In genomic region chrX:120264315-120264714, GRCh38 we compare ENCODE assay signal across 15 cellular contexts. TPM values are rescaled to one million over a fixed set of nuclear protein-coding genes. Genes with fewer than 3 reads are reported as not detected.
DNase-seq lines count a peak whose midpoint lies in the region; ATAC-seq and TF ChIP-seq lines count a peak whose summit lies in the region.
"Had no signal": no experiment of that assay in that cellular context is flagged by ENCODE, and none has a peak within 500 bp of the region (broad histone marks: within the 10 kb centered on the region; RNA-seq: fewer than 3 reads in every experiment).

No MANE protein-coding gene starts in this region.

- H3K9me3 Mint-ChIP-seq in CD14-positive monocyte, result peaks cover 0 to 6% (median 0%) of the 10 kb centered on the region in 7 donors
- H3K9me3 Mint-ChIP-seq in activated T-helper 2 cell treated with anti-CD3 and anti-CD28 coated beads, Interferon-gamma antibody, Interleukin-2, Interleukin-4, amounts not matched to agents 10 μg/mL and 5 μg/mL and 100 μg/mL, durations not matched to agents 14 hours and 24 hours and 36 hours, result no peaks in the 10 kb centered on the region

- no peak overlapping the region for H3K9ac ChIP-seq in BLaER1
- H3K9ac ChIP-seq: KMS-11 had no signal

- no peak for TF ChIP-seq CTCF in CD14-positive monocyte (IDR thresholded peaks at IDR 0.05)
- TF ChIP-seq CTCF in left lung (IDR thresholded peaks at IDR 0.05), result no peak

- H4K20me1 ChIP-seq in BLaER1, result no peaks in the 10 kb centered on the region

- H3K4me3 ChIP-seq in BLaER1, result no peak overlapping the region
- no peak overlapping the region for H3K4me3 ChIP-seq in left lung

- ATAC-seq in left lung, result peak; percentile 46
- ATAC-seq: Panc1 had no signal

- H3K4me1 Mint-ChIP-seq in CD14-positive monocyte, result peaks cover 55% of the 10 kb centered on the region
- H3K4me1 Mint-ChIP-seq in activated T-helper 2 cell treated with anti-CD3 and anti-CD28 coated beads, Interferon-gamma antibody, Interleukin-2, Interleukin-4, amounts not matched to agents 10 μg/mL and 5 μg/mL and 100 μg/mL, durations not matched to agents 14 hours and 24 hours and 36 hours (ENCODE audit: low read depth), result no peaks in the 10 kb centered on the region

- no peak overlapping the region for H3K4me3 Mint-ChIP-seq in CD14-positive monocyte
- H3K4me3 Mint-ChIP-seq in activated T-helper 2 cell treated with anti-CD3 and anti-CD28 coated beads, Interferon-gamma antibody, Interleukin-2, Interleukin-4, amounts not matched to agents 10 μg/mL and 5 μg/mL and 100 μg/mL, durations not matched to agents 14 hours and 24 hours and 36 hours (ENCODE audit: low read depth), result no peak overlapping the region

- peak overlapping the region; percentile 75; the same call in 1 of the 2 replicates for H3K4me2 ChIP-seq in BLaER1
- H3K4me2 ChIP-seq: KMS-11 had no signal

- H3K4me1 ChIP-seq in BLaER1 (peaks cover 42% of the 10 kb centered on the region), left lung (no peaks in the 10 kb centered on the region)

- peak overlapping the region in 5 of 7 donors; percentile 11 to 82 (median 60) for H3K27ac Mint-ChIP-seq in CD14-positive monocyte
- no peak overlapping the region for H3K27ac Mint-ChIP-seq in activated T-helper 2 cell treated with anti-CD3 and anti-CD28 coated beads, Interferon-gamma antibody, Interleukin-2, Interleukin-4, amounts not matched to agents 10 μg/mL and 5 μg/mL and 100 μg/mL, durations not matched to agents 14 hours and 24 hours and 36 hours

- H3K27me3 Mint-ChIP-seq in CD14-positive monocyte (ENCODE audit: low read depth in 3 of 3), result peaks cover 1 to 4% (median 1%) of the 10 kb centered on the region in 3 donors
- no peaks in the 10 kb centered on the region for H3K27me3 Mint-ChIP-seq in activated T-helper 2 cell treated with anti-CD3 and anti-CD28 coated beads, Interferon-gamma antibody, Interleukin-2, Interleukin-4, amounts not matched to agents 10 μg/mL and 5 μg/mL and 100 μg/mL, durations not matched to agents 14 hours and 24 hours and 36 hours (ENCODE audit: low read depth)

- intact Hi-C loops in CD14-positive monocyte (cut with micrococcal nuclease) (no loop called here), left lung (cut with DNase I) (no loop called here)
- intact Hi-C loops in activated T-helper 2 cell treated with anti-CD3 and anti-CD28 coated beads, Interferon-gamma antibody, Interleukin-2, Interleukin-4, amounts not matched to agents 10 μg/mL and 5 μg/mL and 100 μg/mL, durations not matched to agents 14 hours and 24 hours and 36 hours (cut with micrococcal nuclease), result no loop called here

- H3K27ac ChIP-seq in BLaER1 (no peak overlapping the region), left lung (no peak overlapping the region)
- H3K27ac ChIP-seq: C4-2B, KMS-11 had no signal

- H3K9me3 ChIP-seq in BLaER1 (no peaks in the 10 kb centered on the region), left lung (no peaks in the 10 kb centered on the region)

- H3K36me3 ChIP-seq in BLaER1, result no peaks in the 10 kb centered on the region
- no peaks in the 10 kb centered on the region for H3K36me3 ChIP-seq in left lung

- H3K27me3 ChIP-seq in BLaER1, result no peaks in the 10 kb centered on the region
- H3K27me3 ChIP-seq in left lung, result no peaks in the 10 kb centered on the region

- DNase-seq in CD14-positive monocyte (ENCODE audit: low spot score) (no peak), NOMO-1 treated with DMSO at 0.1 percent for 48 hours (lab: John Stamatoyannopoulos, UW; ENCODE audit: unreplicated experiment) (peak; percentile 40), left lung (no peak), kidney tubule cell (ENCODE audit: low spot score) (no peak)
- DNase-seq in activated effector memory CD4-positive, alpha-beta T cell treated with Interleukin-2 at 50 U/mL for 16 hours, result no peak
- DNase-seq in activated T-helper 2 cell treated with anti-CD3 and anti-CD28 coated beads, Interferon-gamma antibody, Interleukin-2, Interleukin-4, amounts not matched to agents 10 μg/mL and 5 μg/mL and 100 μg/mL, durations not matched to agents 14 hours and 24 hours and 36 hours (ENCODE audit: low spot score), result no peak
- DNase-seq: DMS79 treated with DMSO at 0.1 percent for 48 hours, NCI-H1105, NCI-H1694, NCI-H2081 treated with DMSO at 0.1 percent for 48 hours, NCI-H748 treated with DMSO at 0.1 percent for 48 hours had no signal

- no peaks in the 10 kb centered on the region for H3K36me3 Mint-ChIP-seq in CD14-positive monocyte
- no peaks in the 10 kb centered on the region for H3K36me3 Mint-ChIP-seq in activated T-helper 2 cell treated with anti-CD3 and anti-CD28 coated beads, Interferon-gamma antibody, Interleukin-2, Interleukin-4, amounts not matched to agents 10 μg/mL and 5 μg/mL and 100 μg/mL, durations not matched to agents 14 hours and 24 hours and 36 hours (ENCODE audit: low read depth)

RNA-seq across cellular contexts. Expression of gene ZBTB33, which starts 13.7 kb away (rescaled TPM):
- 10 to 100 TPM in 1 of 2 donors, 1 to 10 TPM in 1; 8.6 to 10.6 TPM for polyA plus RNA-seq in CD14-positive monocyte
- 10 to 100 TPM; 15.2 to 15.8 TPM for total RNA-seq in left lung
- 13.3 and 13.4 TPM in 2 replicates for total RNA-seq in activated T-helper 2 cell treated with anti-CD3 and anti-CD28 coated beads, Interferon-gamma antibody, Interleukin-2, Interleukin-4, amounts not matched to agents 10 μg/mL and 5 μg/mL and 100 μg/mL, durations not matched to agents 14 hours and 24 hours and 36 hours

RNA-seq across cellular contexts. Expression of gene TMEM255A, which starts 46.9 kb away (rescaled TPM):
- polyA plus RNA-seq in CD14-positive monocyte, result 1 to 10 TPM in 1 of 2 donors, under 1 TPM in 1; 0.10 to 1.2 TPM
- total RNA-seq in left lung, result 1 to 10 TPM; 1.0 to 1.8 TPM
- total RNA-seq in activated T-helper 2 cell treated with anti-CD3 and anti-CD28 coated beads, Interferon-gamma antibody, Interleukin-2, Interleukin-4, amounts not matched to agents 10 μg/mL and 5 μg/mL and 100 μg/mL, durations not matched to agents 14 hours and 24 hours and 36 hours, result not detected in 2 replicates
